ENCODE assay signal across 8 cellular contexts in the genomic region with DNA sequence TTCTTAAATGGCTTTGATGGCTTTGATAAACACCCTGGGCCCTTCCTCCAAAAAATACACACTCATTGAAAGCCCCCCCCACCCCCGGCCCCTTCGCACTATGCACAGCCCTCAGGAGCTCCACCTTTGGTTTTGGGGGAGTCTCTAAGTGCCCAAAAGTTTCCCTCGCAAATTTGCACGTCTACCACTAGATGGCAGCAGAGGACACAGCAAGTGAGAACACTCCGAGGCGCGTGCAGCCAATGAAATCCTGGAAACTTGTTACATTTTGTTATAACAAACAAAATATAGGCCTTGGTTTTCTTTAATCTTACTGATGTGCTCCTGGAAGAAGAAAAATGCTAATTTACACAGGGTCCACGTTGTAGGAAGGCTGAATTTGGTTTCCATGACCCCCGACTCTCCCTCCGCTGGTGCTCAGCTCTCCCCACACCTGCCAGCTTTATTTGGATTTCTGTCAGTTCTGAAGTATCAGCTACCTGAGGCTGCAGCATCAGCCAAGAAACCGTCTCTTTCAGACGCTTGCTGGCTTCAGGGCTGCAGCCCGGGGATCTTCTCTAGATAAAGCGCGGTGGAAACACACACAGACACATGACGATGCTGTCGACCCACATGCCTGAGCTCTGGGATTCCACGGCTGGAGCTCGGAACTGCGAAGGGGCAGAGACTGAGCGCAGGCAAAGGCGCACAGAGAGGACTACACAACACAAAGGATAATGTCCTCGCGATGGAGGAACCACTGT.
DNase-seq lines count a peak whose midpoint lies in the region; ATAC-seq and TF ChIP-seq lines count a peak whose summit lies in the region.

No MANE protein-coding gene starts in this region.

- H3K4me1 ChIP-seq in PC-3 (ENCODE audit: insufficient read depth, low read length) (no peaks in the 10 kb centered on the region), neural progenitor cell (no peaks in the 10 kb centered on the region), thyroid gland (no peaks in the 10 kb centered on the region)

- TF ChIP-seq CTCF in GM10266 (IDR thresholded peaks at IDR 0.05; ENCODE audit: control insufficient read depth, insufficient read depth, low read depth, missing control alignments) (peak; percentile 89), PC-3 (conservative IDR thresholded peaks at IDR 0.05; ENCODE audit: low read depth, low read length) (peak; percentile 76), neural progenitor cell (IDR thresholded peaks at IDR 0.05) (peak; percentile 95), thyroid gland (IDR thresholded peaks at IDR 0.05) (peak; percentile 64 to 94 (median 76))

- 48 to 52% methylated on average over 24 of the region's 24 CpGs for whole genome bisulfite sequencing in thyroid gland, 2 donors

- H3K4me3 ChIP-seq in PC-3 (ENCODE audit: low read length) = no peak overlapping the region
- H3K4me3 ChIP-seq in neural progenitor cell = no peak overlapping the region
- H3K4me3 ChIP-seq in thyroid gland (replicated peaks in 1 of 3) = no peak overlapping the region

- no peak overlapping the region for H3K27ac Mint-ChIP-seq in neural progenitor cell

- POLR2A ChIA-PET in PC-3 (lab: Charles Lee; ENCODE audit: unreplicated experiment) = interaction anchor here (0.6 kb wide), 1 partner anchor 362 kb away, joined by 4 read pairs; no protein-coding TSS in a partner anchor

- H3K36me3 ChIP-seq in PC-3 (ENCODE audit: low read depth, low read length) (no peaks in the 10 kb centered on the region), neural progenitor cell (no peaks in the 10 kb centered on the region), thyroid gland (no peaks in the 10 kb centered on the region)

- H3K27me3 ChIP-seq in PC-3 (ENCODE audit: low read length) (no peaks in the 10 kb centered on the region), neural progenitor cell (no peaks in the 10 kb centered on the region), thyroid gland (no peaks in the 10 kb centered on the region)

- no peak overlapping the region for H2AFZ ChIP-seq in PC-3 (ENCODE audit: low read length)
- peak overlapping the region; percentile 81 for H2AFZ ChIP-seq in neural progenitor cell (replicated peaks)

- peaks cover 2% of the 10 kb centered on the region for H3K27me3 Mint-ChIP-seq in neural progenitor cell (ENCODE audit: insufficient read depth, low read depth)

- CTCF ChIA-PET in PC-3 (lab: Charles Lee) = interaction anchor here (0.5 to 1.4 kb wide), 5 partner anchors 49 to 367 kb away, joined by 3 to 5 read pairs (median 3); no protein-coding TSS in a partner anchor

- H3K9me3 Mint-ChIP-seq in neural progenitor cell = no peaks in the 10 kb centered on the region

- no peak for TF ChIP-seq POLR2A in thyroid gland (IDR thresholded peaks at IDR 0.05)

- H3K4me2 ChIP-seq in PC-3 (ENCODE audit: low read length) (0 out of 2 replicates have a peak overlapping the region, but pooled peaks have one; percentile 31), neural progenitor cell (no peak overlapping the region)

- ATAC-seq in PC-3 (peak; percentile 76), HG02852 (IDR thresholded peaks at IDR 0.05; ENCODE audit: unreplicated experiment) (no peak)

- intact Hi-C loops in PC-3 (cut with micrococcal nuclease) (no loop called here), thyroid gland (cut with DNase I) (no loop called here)

- peaks cover 5% of the 10 kb centered on the region for H3K4me1 Mint-ChIP-seq in neural progenitor cell

- BruUV-seq in PC-3 (replicated peaks; lab: Mats Ljungman, UMichigan) = no TSS peak

- H3K4me3 Mint-ChIP-seq in neural progenitor cell = no peak overlapping the region

- no peaks in the 10 kb centered on the region for H4K20me1 ChIP-seq in PC-3 (ENCODE audit: low read length)
- no peaks in the 10 kb centered on the region for H4K20me1 ChIP-seq in neural progenitor cell (ENCODE audit: low read depth)

- H3K36me3 Mint-ChIP-seq in neural progenitor cell = no peaks in the 10 kb centered on the region

- DNase-seq in GM10266 (ENCODE audit: extremely low spot score) (peak; percentile 81), HT-29 (ENCODE audit: low spot score) (peak; percentile 75), PC-3 (peak; percentile 77), fibroblast of peridontal ligament (ENCODE audit: extremely low read depth) (peak; percentile 85), neural progenitor cell (ENCODE audit: low spot score) (peak; percentile 90), thyroid gland (peak; percentile 55 to 70)
- peak; percentile 59 to 60 for DNase-seq in activated T-cell treated with anti-CD3 and anti-CD28 coated beads, Interleukin-2, amount 50 U/mL, for 48 hours

- no peaks in the 10 kb centered on the region for H3K79me2 ChIP-seq in PC-3 (ENCODE audit: low read length)
- no peaks in the 10 kb centered on the region for H3K79me2 ChIP-seq in neural progenitor cell (ENCODE audit: low read depth)

- H3K27ac ChIP-seq in PC-3 (ENCODE audit: low read length) (no peak overlapping the region), neural progenitor cell (no peak overlapping the region), thyroid gland (no peak overlapping the region)

- H3K9me3 ChIP-seq in PC-3 (ENCODE audit: low read length) = no peaks in the 10 kb centered on the region
- H3K9me3 ChIP-seq in neural progenitor cell (ENCODE audit: low read depth) = no peaks in the 10 kb centered on the region
- H3K9me3 ChIP-seq in thyroid gland = no peaks in the 10 kb centered on the region

- H3F3A ChIP-seq in PC-3 (ENCODE audit: low read length, unreplicated experiment) (no peaks in the 10 kb centered on the region), neural progenitor cell (ENCODE audit: low read depth) (no peaks in the 10 kb centered on the region)

- H3K9ac ChIP-seq in PC-3 (ENCODE audit: low read length) (no peak overlapping the region), neural progenitor cell (no peak overlapping the region)

- H3K9me2 ChIP-seq in PC-3 (replicated peaks; ENCODE audit: low read length) = no peaks in the 10 kb centered on the region
